Comparison of ENCODE assay signal across 26 cellular contexts in genomic region chr15:53762916-53763315, GRCh38. TPM values are rescaled to one million over a fixed set of nuclear protein-coding genes. Genes with fewer than 3 reads are reported as not detected.
DNase-seq lines count a peak whose midpoint lies in the region; FAIRE-seq and TF ChIP-seq lines count a peak whose summit lies in the region.
"Had no signal": no experiment of that assay in that cellular context is flagged by ENCODE, and none has a peak within 500 bp of the region (broad histone marks: within the 10 kb centered on the region; RNA-seq: fewer than 3 reads in every experiment).

No MANE protein-coding gene starts in this region.

- H3K9ac ChIP-seq in kidney (ENCODE audit: low read length in 2 of 2) = no peak overlapping the region
- H3K9ac ChIP-seq: BLaER1 had no signal

- no peak for TF ChIP-seq CTCF in kidney (IDR thresholded peaks at IDR 0.05; ENCODE audit: borderline replicate concordance, extremely low read depth, insufficient read depth)

- H3K9me3 ChIP-seq in kidney (ENCODE audit: control insufficient read depth in 1 of 2, low read length in 2 of 2) = no peaks in the 10 kb centered on the region
- H3K9me3 ChIP-seq: BE2C, BLaER1, Caco-2 had no signal

- FAIRE-seq in kidney (lab: Jason Lieb, UNC) = peak; percentile 61
- FAIRE-seq: A204.1, G401.6, GM12891, GM19239 had no signal

- H3K4me3 ChIP-seq in kidney (ENCODE audit: low read length in 2 of 2) = peak overlapping the region in 1 of 2 donors; percentile 24
- H3K4me3 ChIP-seq: BLaER1 had no signal

- intact Hi-C loops in kidney (cut with DNase I) (no loop called here), posterior vena cava (cut with DNase I) (no loop called here)

- no peak for DNase-seq in kidney
- DNase-seq in kidney glomerular epithelial cell (lab: John Stamatoyannopoulos, UW) = peak; percentile 72
- DNase-seq in left kidney (ENCODE audit: low read depth, low spot score) = peak; percentile 13
- DNase-seq in renal cortical epithelial cell (ENCODE audit: low read depth) = peak; percentile 84
- DNase-seq in posterior vena cava (ENCODE audit: low spot score) = no peak
- DNase-seq in NCI-H1417 treated with DMSO at 0.1 percent for 48 hours (lab: John Stamatoyannopoulos, UW) = no peak
- DNase-seq in DMS53 (lab: John Stamatoyannopoulos, UW) = no peak
- no peak for DNase-seq in NCI-H1105 treated with DMSO at 0.1 percent for 48 hours (lab: John Stamatoyannopoulos, UW)
- DNase-seq: 8988T; ACHN; BE2C; C1 segment of cervical spinal cord; Caco-2; CD4-positive, alpha-beta memory T cell; CD4-positive, CD25-positive, alpha-beta regulatory T cell; DMS 273 treated with DMSO at 0.1 percent for 48 hours; DMS153; DMS79 treated with DMSO at 0.1 percent for 48 hours; GF-D8 had no signal

- H3K27ac ChIP-seq in kidney (ENCODE audit: low read depth in 2 of 2, low read length in 2 of 2) = peak overlapping the region in 1 of 2 donors; percentile 68
- H3K27ac ChIP-seq: BLaER1 had no signal

- no peaks in the 10 kb centered on the region for H3K36me3 ChIP-seq in kidney (ENCODE audit: control insufficient read depth in 1 of 2, insufficient read depth in 2 of 2, low read length in 2 of 2)
- H3K36me3 ChIP-seq: BE2C, BLaER1 had no signal

- peaks cover 0 to 3% of the 10 kb centered on the region in 2 donors for H3K4me1 ChIP-seq in kidney (ENCODE audit: control insufficient read depth in 1 of 2, insufficient read depth in 1 of 2, low read depth in 1 of 2, low read length in 2 of 2)
- H3K4me1 ChIP-seq: BE2C, BLaER1, Caco-2 had no signal

RNA-seq across cellular contexts. Expression of gene WDR72, which starts 3.5 kb away (rescaled TPM):
- total RNA-seq in kidney = 55.7 TPM
- polyA plus RNA-seq in kidney (ENCODE audit: insufficient read depth, low read depth, low replicate concordance) = 60.0 TPM
- total RNA-seq in renal cortical epithelial cell = 2.3 and 11.8 TPM in 2 replicates
- not detected for total RNA-seq in posterior vena cava
- total RNA-seq: A673; CD4-positive, alpha-beta memory T cell; CD4-positive, CD25-positive, alpha-beta regulatory T cell had no signal
- polyA plus RNA-seq: CD14-positive monocyte; CD4-positive, alpha-beta memory T cell; CD4-positive, CD25-positive, alpha-beta regulatory T cell had no signal

Comparison
In these comparisons a context has a peak if more than half of its experiments do, and no peak if none do; other contexts are left out.
1. DNase-seq: peak in kidney glomerular epithelial cell (single experiment), left kidney (single experiment) and renal cortical epithelial cell (single experiment); none in kidney (single experiment), posterior vena cava (single experiment), NCI-H1417 treated with DMSO at 0.1 percent for 48 hours (single experiment), DMS53 (single experiment) and NCI-H1105 treated with DMSO at 0.1 percent for 48 hours (single experiment).